ENCODE assay signal across 19 cellular contexts in genomic region chr12:53105712-53106439, GRCh38. TPM values are rescaled to one million over a fixed set of nuclear protein-coding genes. Genes with fewer than 3 reads are reported as not detected.
"Had no signal": no experiment of that assay in that cellular context is flagged by ENCODE, and none has a peak within 500 bp of the region (broad histone marks: within the 10 kb centered on the region; RNA-seq: fewer than 3 reads in every experiment).

No MANE protein-coding gene starts in this region.

- ATAC-seq: left lung, SK-N-SH treated with all-trans-retinoic acid at 6 μM for 48 hours had no signal

- DNase-seq: brain microvascular endothelial cell; central memory CD4-positive, alpha-beta T cell; foreskin melanocyte; glutamatergic neuron; hypothalamus; left lung; ovary; spleen; stimulated activated naive CD4-positive, alpha-beta T cell; T-helper 1 cell; T1000 had no signal

- H3K4me1 ChIP-seq: neural progenitor cell had no signal

- H3K4me3 ChIP-seq: left lung, neural progenitor cell, ovary, spleen, tibial nerve had no signal

- H3K27me3 ChIP-seq: brain microvascular endothelial cell, left lung, neural progenitor cell, ovary, spleen, tibial nerve had no signal

- H3K27me3 Mint-ChIP-seq: activated naive CD8-positive, alpha-beta T cell had no signal

- FAIRE-seq: colon had no signal

- H3K36me3 ChIP-seq: left lung, neural progenitor cell, ovary had no signal

- H3K4me3 Mint-ChIP-seq: activated naive CD8-positive, alpha-beta T cell; neural progenitor cell had no signal

- H3K9ac ChIP-seq: neural progenitor cell had no signal

- H3K4me2 ChIP-seq: neural progenitor cell had no signal

- H3K36me3 Mint-ChIP-seq: activated naive CD8-positive, alpha-beta T cell; neural progenitor cell had no signal

- H3K9me3 ChIP-seq: left lung, ovary, spleen, tibial nerve had no signal

- H2AFZ ChIP-seq: neural progenitor cell had no signal

- H3K27ac Mint-ChIP-seq: activated naive CD8-positive, alpha-beta T cell; neural progenitor cell had no signal

- H3K27ac ChIP-seq: brain microvascular endothelial cell, left lung, neural progenitor cell, ovary, spleen had no signal

RNA-seq across cellular contexts. Expression of gene SOAT2, which starts 2.6 kb away (rescaled TPM):
- total RNA-seq: epithelial cell of proximal tubule, kidney epithelial cell, left lung, lung microvascular endothelial cell had no signal
